Comparison of ENCODE assay signal across 29 cellular contexts in the genomic region with DNA sequence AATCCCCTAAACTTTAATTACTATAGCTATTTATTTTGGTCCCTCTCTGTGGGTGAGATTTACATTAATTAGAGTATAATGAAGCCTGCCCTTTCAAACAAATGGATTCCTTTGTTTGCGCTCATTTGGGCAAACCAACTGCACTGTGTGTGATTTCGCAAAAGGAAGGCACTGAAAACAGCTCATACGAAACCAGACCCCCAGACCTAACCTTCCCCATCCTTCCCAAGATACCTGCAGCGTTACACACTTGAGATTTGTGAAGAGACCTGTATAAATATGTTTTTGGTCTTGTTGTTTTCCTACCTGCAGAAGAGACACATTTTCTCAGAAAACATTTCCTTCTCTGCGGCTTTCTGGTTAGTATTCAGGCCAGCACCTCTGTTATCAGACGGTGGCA. TPM values are rescaled to one million over a fixed set of nuclear protein-coding genes. Genes with fewer than 3 reads are reported as not detected.
"Had no signal": no experiment of that assay in that cellular context is flagged by ENCODE, and none has a peak within 500 bp of the region (broad histone marks: within the 10 kb centered on the region; RNA-seq: fewer than 3 reads in every experiment).

No MANE protein-coding gene starts in this region.

- H3K4me1 ChIP-seq: body of pancreas, colonic mucosa, gastrocnemius medialis, suprapubic skin, upper lobe of right lung had no signal

- H3K36me3 Mint-ChIP-seq: activated naive CD8-positive, alpha-beta T cell; mesothelial cell of epicardium; naive B cell had no signal

- H3K27ac ChIP-seq: body of pancreas, cardiac muscle cell, colonic mucosa, gastrocnemius medialis, hepatocyte, suprapubic skin, tibial artery, upper lobe of right lung had no signal

- H3K4me2 ChIP-seq: hepatocyte had no signal

- H2AFZ ChIP-seq: hepatocyte had no signal

- H3K9me3 Mint-ChIP-seq: activated T-cell treated with anti-CD3 and anti-CD28 coated beads, Interleukin-2, amount 50 U/mL, for 72 hours had no signal

- H3K4me3 Mint-ChIP-seq: activated naive CD8-positive, alpha-beta T cell; activated T-cell treated with anti-CD3 and anti-CD28 coated beads, Interleukin-2, amount 50 U/mL, for 72 hours; mesothelial cell of epicardium; naive B cell had no signal

- ATAC-seq: activated T-cell treated with anti-CD3 and anti-CD28 coated beads, Interleukin-2, amount 50 U/mL, for 72 hours; body of pancreas; gastrocnemius medialis; left cardiac atrium; upper lobe of right lung had no signal

- H3K27me3 ChIP-seq: body of pancreas, cardiac muscle cell, colonic mucosa, gastrocnemius medialis, hepatocyte, suprapubic skin, tibial artery, upper lobe of right lung had no signal

- H3K27ac Mint-ChIP-seq: activated naive CD8-positive, alpha-beta T cell; activated T-cell treated with anti-CD3 and anti-CD28 coated beads, Interleukin-2, amount 50 U/mL, for 72 hours; mesothelial cell of epicardium; naive B cell had no signal

- H3K4me1 Mint-ChIP-seq: naive B cell had no signal

- H3K79me2 ChIP-seq: hepatocyte had no signal

- DNase-seq: activated CD4-positive, alpha-beta T cell treated with anti-CD3 and anti-CD28 coated beads for 4 hours; activated CD4-positive, alpha-beta T cell treated with anti-CD3 and anti-CD28 coated beads, Interleukin-2, amount 50 U/mL, for 4 hours; activated naive CD4-positive, alpha-beta T cell; activated T-cell treated with anti-CD3 and anti-CD28 coated beads for 4 hours; activated T-cell treated with anti-CD3 and anti-CD28 coated beads, Interleukin-2, amount 50 U/mL, for 72 hours; body of pancreas; cerebellar nuclear complex; colonic mucosa; effector memory CD4-positive, alpha-beta T cell; erythroblast; gastrocnemius medialis; glutamatergic neuron; left cardiac atrium; naive B cell; stimulated activated naive CD4-positive, alpha-beta T cell; tibial artery; upper lobe of right lung had no signal

- H3K9me3 ChIP-seq: body of pancreas, colonic mucosa, gastrocnemius medialis, suprapubic skin, tibial artery, upper lobe of right lung had no signal

- H3K4me3 ChIP-seq: body of pancreas, cardiac muscle cell, colonic mucosa, gastrocnemius medialis, hepatocyte, suprapubic skin, tibial artery, upper lobe of right lung had no signal

- H3K36me3 ChIP-seq: cardiac muscle cell, colonic mucosa, gastrocnemius medialis, suprapubic skin, tibial artery, upper lobe of right lung had no signal

- FAIRE-seq: keratinocyte had no signal

RNA-seq across cellular contexts. Expression of gene CBLL2, which starts 47.5 kb away (rescaled TPM):
- total RNA-seq: activated T-cell treated with anti-CD3 and anti-CD28 coated beads, Interleukin-2, amount 50 U/mL, for 72 hours; cardiac muscle cell; colonic mucosa; dermis microvascular lymphatic vessel endothelial cell; gastrocnemius medialis; hepatocyte; left cardiac atrium; liver; mesothelial cell of epicardium; posterior vena cava; renal cortical epithelial cell; suprapubic skin; T-helper 1 cell treated with Interleukin-12 subunit alpha and Interleukin-12 subunit beta and Interleukin-4 antibody, amounts not matched to agents 30 ng/mL and 1 ng/mL, for 36 hours; upper lobe of right lung had no signal
- polyA plus RNA-seq: adipose tissue, cardiac muscle cell, hepatocyte, keratinocyte, liver had no signal
